In the genomic region with DNA sequence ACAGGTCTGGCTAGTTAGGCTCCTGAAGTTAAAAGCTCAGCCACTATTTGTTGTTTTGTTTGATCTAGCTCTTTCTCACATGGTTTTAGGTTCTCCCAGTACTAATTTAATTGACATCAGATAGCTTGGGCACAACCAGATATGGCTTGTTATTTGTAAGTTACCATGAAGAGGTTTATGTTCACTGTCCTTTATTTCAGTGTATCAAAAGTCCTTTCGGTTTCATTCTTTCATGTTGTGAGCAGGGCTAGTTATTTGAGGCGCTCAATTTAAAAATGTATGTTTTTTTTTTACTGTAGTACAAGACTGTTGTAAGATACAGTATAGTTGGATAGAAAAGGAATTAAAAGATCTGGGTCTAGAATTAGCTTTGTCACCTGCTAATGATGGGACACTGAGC, we compare ENCODE assay signal across 16 cellular contexts. TPM values are rescaled to one million over a fixed set of nuclear protein-coding genes. Genes with fewer than 3 reads are reported as not detected.
DNase-seq lines count a peak whose midpoint lies in the region; ATAC-seq and TF ChIP-seq lines count a peak whose summit lies in the region.
"Had no signal": no experiment of that assay in that cellular context is flagged by ENCODE, and none has a peak within 500 bp of the region (broad histone marks: within the 10 kb centered on the region; RNA-seq: fewer than 3 reads in every experiment).

No MANE protein-coding gene starts in this region.

- peaks cover 61% of the 10 kb centered on the region for H3K4me1 Mint-ChIP-seq in activated T-cell treated with anti-CD3 and anti-CD28 coated beads, Interleukin-2, amount 50 U/mL, for 4 hours (ENCODE audit: low read depth)
- peaks cover 26% of the 10 kb centered on the region for H3K4me1 Mint-ChIP-seq in activated naive CD8-positive, alpha-beta T cell treated with anti-CD3 and anti-CD28 coated beads, Interleukin-2, amount 10 ng/mL, durations not matched to agents 7 days and 5 days

- H3K27ac ChIP-seq in psoas muscle = peak overlapping the region; percentile 72

- H3K27me3 Mint-ChIP-seq in activated T-cell treated with anti-CD3 and anti-CD28 coated beads, Interleukin-2, amount 50 U/mL, for 4 hours (ENCODE audit: low read depth) = no peaks in the 10 kb centered on the region
- H3K27me3 Mint-ChIP-seq in activated naive CD8-positive, alpha-beta T cell treated with anti-CD3 and anti-CD28 coated beads, Interleukin-2, amount 10 ng/mL, durations not matched to agents 7 days and 5 days = no peaks in the 10 kb centered on the region

- DNase-seq in activated T-cell treated with anti-CD3 and anti-CD28 coated beads, Interleukin-2, amount 50 U/mL, for 4 hours = no peak
- no peak for DNase-seq in activated T-cell treated with anti-CD3 and anti-CD28 coated beads, Interleukin-2, amount 50 U/mL, for 48 hours
- DNase-seq in NCI-H2029 (lab: John Stamatoyannopoulos, UW) = peak; percentile 14
- no peak for DNase-seq in activated naive CD8-positive, alpha-beta T cell treated with anti-CD3 and anti-CD28 coated beads, Interleukin-2, amount 10 ng/mL, durations not matched to agents 7 days and 5 days
- no peak for DNase-seq in psoas muscle
- DNase-seq in GDM1 (lab: John Stamatoyannopoulos, UW) = no peak
- no peak for DNase-seq in AML-193 (lab: John Stamatoyannopoulos, UW)
- DNase-seq: activated CD4-positive, alpha-beta T cell treated with anti-CD3 and anti-CD28 coated beads, Interleukin-2, amount 50 U/mL, for 48 hours; H7; heart left ventricle; islet precursor cell; Kasumi-1; NCI-H1417 treated with DMSO at 0.1 percent for 48 hours; NCI-H446 had no signal

- peaks cover 49% of the 10 kb centered on the region for H3K4me1 ChIP-seq in psoas muscle

- peaks cover 2 to 27% of the 10 kb centered on the region in 2 donors for H3K36me3 ChIP-seq in psoas muscle (ENCODE audit: insufficient read depth in 1 of 2, low read depth in 1 of 2)

- peak overlapping the region; percentile 19 for H3K27ac Mint-ChIP-seq in activated naive CD8-positive, alpha-beta T cell treated with anti-CD3 and anti-CD28 coated beads, Interleukin-2, amount 10 ng/mL, durations not matched to agents 7 days and 5 days

- intact Hi-C loops in psoas muscle (cut with DNase I) = no loop called here

- H3K4me3 Mint-ChIP-seq in activated T-cell treated with anti-CD3 and anti-CD28 coated beads, Interleukin-2, amount 50 U/mL, for 4 hours = peak overlapping the region; percentile 38
- H3K4me3 Mint-ChIP-seq in activated naive CD8-positive, alpha-beta T cell treated with anti-CD3 and anti-CD28 coated beads, Interleukin-2, amount 10 ng/mL, durations not matched to agents 7 days and 5 days = peak overlapping the region; percentile 36

- no peak for TF ChIP-seq CTCF in psoas muscle (IDR thresholded peaks at IDR 0.05)

- H3K27me3 ChIP-seq in psoas muscle (ENCODE audit: insufficient read depth in 3 of 3, low read length in 2 of 3) = no peaks in the 10 kb centered on the region
- H3K27me3 ChIP-seq: heart left ventricle had no signal

- 60 to 79% (median 60%) methylated on average over 2 of the region's 2 CpGs for WGBS in psoas muscle, 3 donors

- H3K4me3 ChIP-seq in psoas muscle = no peak overlapping the region
- H3K4me3 ChIP-seq: heart left ventricle had no signal

- no peak for ATAC-seq in activated T-cell treated with anti-CD3 and anti-CD28 coated beads, Interleukin-2, amount 50 U/mL, for 4 hours
- peak; percentile 77 for ATAC-seq in activated naive CD8-positive, alpha-beta T cell treated with anti-CD3 and anti-CD28 coated beads, Interleukin-2, amount 10 ng/mL, durations not matched to agents 7 days and 5 days (ENCODE audit: low read depth)
- ATAC-seq in psoas muscle = no peak
- ATAC-seq in HG02970 (IDR thresholded peaks at IDR 0.05; ENCODE audit: low FRiP score, unreplicated experiment) = no peak
- ATAC-seq: heart left ventricle had no signal

- H3K9me3 Mint-ChIP-seq in activated T-cell treated with anti-CD3 and anti-CD28 coated beads, Interleukin-2, amount 50 U/mL, for 4 hours = no peaks in the 10 kb centered on the region
- no peaks in the 10 kb centered on the region for H3K9me3 Mint-ChIP-seq in activated naive CD8-positive, alpha-beta T cell treated with anti-CD3 and anti-CD28 coated beads, Interleukin-2, amount 10 ng/mL, durations not matched to agents 7 days and 5 days

- H3K36me3 Mint-ChIP-seq in activated T-cell treated with anti-CD3 and anti-CD28 coated beads, Interleukin-2, amount 50 U/mL, for 4 hours (ENCODE audit: insufficient read depth) = peaks cover 55% of the 10 kb centered on the region
- H3K36me3 Mint-ChIP-seq in activated naive CD8-positive, alpha-beta T cell treated with anti-CD3 and anti-CD28 coated beads, Interleukin-2, amount 10 ng/mL, durations not matched to agents 7 days and 5 days = peaks cover 50% of the 10 kb centered on the region

- no peaks in the 10 kb centered on the region for H3K9me3 ChIP-seq in psoas muscle
- H3K9me3 ChIP-seq: heart left ventricle had no signal

- POLR2A ChIA-PET in activated naive CD8-positive, alpha-beta T cell treated with anti-CD3 and anti-CD28 coated beads, Interleukin-2, amount 10 ng/mL, durations not matched to agents 7 days and 5 days (lab: Charles Lee) = no interaction called here

RNA-seq across cellular contexts. Expression of a gene that starts 7.0 kb away (rescaled TPM):
- total RNA-seq in activated T-cell treated with anti-CD3 and anti-CD28 coated beads, Interleukin-2, amount 50 U/mL, for 4 hours = under 1 TPM in 1 of 3 donors, not detected in 2; 0.22 TPM
- total RNA-seq in activated naive CD8-positive, alpha-beta T cell treated with anti-CD3 and anti-CD28 coated beads, Interleukin-2, amount 10 ng/mL, durations not matched to agents 7 days and 5 days = not detected
- not detected for total RNA-seq in psoas muscle
- under 1 TPM in 2 of 3 donors, not detected in 1; 0.04 to 0.21 TPM for polyA plus RNA-seq in psoas muscle
- total RNA-seq: heart left ventricle had no signal

RNA-seq across cellular contexts. Expression of a gene that starts 21.3 kb away (rescaled TPM):
- total RNA-seq in activated T-cell treated with anti-CD3 and anti-CD28 coated beads, Interleukin-2, amount 50 U/mL, for 4 hours = 10 to 100 TPM; 48.3 to 55.8 (median 49.3) TPM
- total RNA-seq in activated naive CD8-positive, alpha-beta T cell treated with anti-CD3 and anti-CD28 coated beads, Interleukin-2, amount 10 ng/mL, durations not matched to agents 7 days and 5 days = 10 to 100 TPM; 67.6 to 89.7 TPM
- total RNA-seq in psoas muscle = 100 to 1,000 TPM in 2 of 4 donors, 10 to 100 TPM in 2; 77.9 to 112 (median 94.1) TPM
- polyA plus RNA-seq in psoas muscle = 10 to 100 TPM; 31.4 to 67.7 (median 53.4) TPM

RNA-seq across cellular contexts. Expression of a gene that starts 36.6 kb away (rescaled TPM):
- total RNA-seq in activated T-cell treated with anti-CD3 and anti-CD28 coated beads, Interleukin-2, amount 50 U/mL, for 4 hours = 1 to 10 TPM; 2.7 to 3.7 (median 3.5) TPM
- 1 to 10 TPM; 2.7 to 3.5 TPM for total RNA-seq in activated naive CD8-positive, alpha-beta T cell treated with anti-CD3 and anti-CD28 coated beads, Interleukin-2, amount 10 ng/mL, durations not matched to agents 7 days and 5 days
- total RNA-seq in psoas muscle = 10 to 100 TPM; 18.0 to 61.9 (median 24.2) TPM
- polyA plus RNA-seq in psoas muscle = 1 to 10 TPM; 3.1 to 8.6 (median 3.3) TPM
- total RNA-seq: bronchial epithelial cell had no signal

RNA-seq across cellular contexts. Expression of a gene that starts 51.2 kb away (rescaled TPM):
- total RNA-seq in activated T-cell treated with anti-CD3 and anti-CD28 coated beads, Interleukin-2, amount 50 U/mL, for 4 hours = 10 to 100 TPM in 2 of 3 donors, 1 to 10 TPM in 1; 9.4 to 11.7 (median 10.9) TPM
- 10 to 100 TPM; 15.8 to 17.8 TPM for total RNA-seq in activated naive CD8-positive, alpha-beta T cell treated with anti-CD3 and anti-CD28 coated beads, Interleukin-2, amount 10 ng/mL, durations not matched to agents 7 days and 5 days
- 10 to 100 TPM; 18.8 to 28.8 (median 20.1) TPM for total RNA-seq in psoas muscle
- polyA plus RNA-seq in psoas muscle = 10 to 100 TPM; 10.2 to 25.4 (median 11.9) TPM

RNA-seq across cellular contexts. Expression of a gene that starts 55.8 kb away (rescaled TPM):
- total RNA-seq in activated T-cell treated with anti-CD3 and anti-CD28 coated beads, Interleukin-2, amount 50 U/mL, for 4 hours = under 1 TPM; 0.08 to 0.20 (median 0.08) TPM
- total RNA-seq in activated naive CD8-positive, alpha-beta T cell treated with anti-CD3 and anti-CD28 coated beads, Interleukin-2, amount 10 ng/mL, durations not matched to agents 7 days and 5 days = not detected
- 100 to 1,000 TPM; 374 to 540 (median 492) TPM for total RNA-seq in psoas muscle
- polyA plus RNA-seq in psoas muscle = 100 to 1,000 TPM in 2 of 3 donors, 10 to 100 TPM in 1; 43.4 to 213 (median 153) TPM
- total RNA-seq: bronchial epithelial cell had no signal

Comparison
In these comparisons a context has a peak if more than half of its experiments do, and no peak if none do; other contexts are left out.
1. RNA of a gene that starts 36.6 kb away (total RNA-seq): 18.0 to 61.9 TPM in psoas muscle; 2.7 to 3.5 TPM in activated naive CD8-positive, alpha-beta T cell treated with anti-CD3 and anti-CD28 coated beads, Interleukin-2, amount 10 ng/mL, durations not matched to agents 7 days and 5 days and 2.7 to 3.7 TPM in activated T-cell treated with anti-CD3 and anti-CD28 coated beads, Interleukin-2, amount 50 U/mL, for 4 hours; every median in the first group is over 4 times any median in the second.